10 cellular contexts compared by ENCODE assay signal in genomic region chr11:86741489-86742435, GRCh38. TPM values are rescaled to one million over a fixed set of nuclear protein-coding genes. Genes with fewer than 3 reads are reported as not detected.
DNase-seq lines count a peak whose midpoint lies in the region; ATAC-seq and TF ChIP-seq lines count a peak whose summit lies in the region.
"Had no signal": no experiment of that assay in that cellular context is flagged by ENCODE, and none has a peak within 500 bp of the region (broad histone marks: within the 10 kb centered on the region; RNA-seq: fewer than 3 reads in every experiment).

No MANE protein-coding gene starts in this region.

- peak overlapping the region; percentile 86 for H3K27ac ChIP-seq in tibial artery

- intact Hi-C loops in MCF 10A (cut with micrococcal nuclease) (loop anchor here (2.0 kb wide), 2 partner anchors 45 to 133 kb away; no protein-coding TSS in a partner anchor), left colon (cut with DNase I, micrococcal nuclease) (no loop called here), tibial artery (cut with DNase I; ENCODE audit: low total_unique reads) (loop anchor here (5.0 to 10.0 kb wide), 2 partner anchors 56 to 67 kb away; partner anchors contain the start of gene ME3)

- peaks cover 0 to 72% (median 51%) of the 10 kb centered on the region in 4 donors for H3K4me1 ChIP-seq in tibial artery

- H3K4me1 Mint-ChIP-seq in MCF 10A (ENCODE audit: insufficient read depth, unreplicated experiment), result peaks cover 66% of the 10 kb centered on the region

- no peaks in the 10 kb centered on the region for H3K27me3 ChIP-seq in tibial artery

- DNase-seq in DMS 273 (lab: John Stamatoyannopoulos, UW; ENCODE audit: unreplicated experiment) (peak; percentile 3), DMS 273 treated with DMSO at 0.1 percent for 48 hours (lab: John Stamatoyannopoulos, UW) (no peak), MCF 10A (ENCODE audit: unreplicated experiment) (peak; percentile 82), left colon (no peak), tibial artery (no peak), foreskin melanocyte (no peak)
- DNase-seq: activated CD4-positive, alpha-beta T cell treated with anti-CD3 and anti-CD28 coated beads for 4 hours had no signal

- no TSS peak for BruUV-seq in MCF 10A (replicated peaks; lab: Mats Ljungman, UMichigan)

- peak overlapping the region; percentile 31 for H3K4me3 Mint-ChIP-seq in MCF 10A (ENCODE audit: unreplicated experiment)
- H3K4me3 Mint-ChIP-seq: stimulated activated naive CD8-positive, alpha-beta T cell treated with anti-CD3 and anti-CD28 coated beads, Interleukin-15, Interleukin-2, amounts not matched to agents 100 ng/mL and 50 ng/mL, for 24 hours had no signal

- H3K4me3 ChIP-seq in tibial artery, result no peak overlapping the region

- ATAC-seq in left colon (peak; percentile 34), HG02678 (IDR thresholded peaks at IDR 0.05; ENCODE audit: unreplicated experiment) (no peak), HG03378 (IDR thresholded peaks at IDR 0.05; ENCODE audit: unreplicated experiment) (no peak)

- H3K9me3 ChIP-seq in tibial artery, result no peaks in the 10 kb centered on the region

- TF ChIP-seq CTCF in MCF 10A (IDR thresholded peaks at IDR 0.05; ENCODE audit: unreplicated experiment) (no peak), tibial artery (IDR thresholded peaks at IDR 0.05) (no peak)

- no peaks in the 10 kb centered on the region for H3K36me3 ChIP-seq in tibial artery

- no peaks in the 10 kb centered on the region for H3K27me3 Mint-ChIP-seq in MCF 10A (ENCODE audit: insufficient read depth, unreplicated experiment)

- POLR2A ChIA-PET in MCF 10A (lab: Yijun Ruan, JAX), result interaction anchor here (0.9 to 2.5 kb wide), 11 partner anchors 8 to 674 kb away, joined by 3 to 17 read pairs (median 4); no protein-coding TSS in a partner anchor

- no peaks in the 10 kb centered on the region for H3K36me3 Mint-ChIP-seq in MCF 10A (ENCODE audit: insufficient read depth, unreplicated experiment)

- peak overlapping the region; percentile 96 for H3K27ac Mint-ChIP-seq in MCF 10A (ENCODE audit: low read depth, unreplicated experiment)
- H3K27ac Mint-ChIP-seq: stimulated activated naive CD8-positive, alpha-beta T cell treated with anti-CD3 and anti-CD28 coated beads, Interleukin-15, Interleukin-2, amounts not matched to agents 100 ng/mL and 50 ng/mL, for 24 hours had no signal

- CTCF ChIA-PET in MCF 10A (lab: Yijun Ruan, JAX), result interaction anchor here (0.7 to 1.5 kb wide), 6 partner anchors 20 to 382 kb away, joined by 3 to 5 read pairs (median 3); no protein-coding TSS in a partner anchor

- H3K9me3 Mint-ChIP-seq in MCF 10A (ENCODE audit: unreplicated experiment), result no peaks in the 10 kb centered on the region
- H3K9me3 Mint-ChIP-seq: stimulated activated naive CD8-positive, alpha-beta T cell treated with anti-CD3 and anti-CD28 coated beads, Interleukin-15, Interleukin-2, amounts not matched to agents 100 ng/mL and 50 ng/mL, for 24 hours had no signal

RNA-seq across cellular contexts. Expression of gene PRSS23, which starts 58.6 kb away (rescaled TPM):
- 9.8 and 13.8 TPM in 2 replicates for total RNA-seq in MCF 10A (2022)
- total RNA-seq in left colon, result 100 to 1,000 TPM in 1 of 2 donors, 10 to 100 TPM in 1; 54.3 to 124 TPM

Comparison
In these comparisons a context has a peak if more than half of its experiments do, and no peak if none do; other contexts are left out.
1. DNase-seq: peak in DMS 273 (single experiment) and MCF 10A (single experiment); none in DMS 273 treated with DMSO at 0.1 percent for 48 hours (single experiment), left colon (0 of 2), tibial artery (0 of 2) and foreskin melanocyte (single experiment).
2. intact Hi-C loops: an anchor here in MCF 10A (2.0 kb wide) and tibial artery (5.0 to 10.0 kb wide); none called in left colon.